In genomic region chr3:19151171-19151570, GRCh38 we compare ENCODE assay signal across 20 cellular contexts. TPM values are rescaled to one million over a fixed set of nuclear protein-coding genes. Genes with fewer than 3 reads are reported as not detected.
DNase-seq lines count a peak whose midpoint lies in the region; ATAC-seq, FAIRE-seq and TF ChIP-seq lines count a peak whose summit lies in the region.
"Had no signal": no experiment of that assay in that cellular context is flagged by ENCODE, and none has a peak within 500 bp of the region (broad histone marks: within the 10 kb centered on the region; RNA-seq: fewer than 3 reads in every experiment).

No MANE protein-coding gene starts in this region.

- peaks cover 3% of the 10 kb centered on the region; the same call in 1 of the 2 replicates for H3K4me1 ChIP-seq in BE2C

- no peak overlapping the region for H3K27ac Mint-ChIP-seq in activated naive CD4-positive, alpha-beta T cell treated with anti-CD3 and anti-CD28 coated beads, Interleukin-2, amount 10 ng/mL, durations not matched to agents 7 days and 5 days
- no peak overlapping the region for H3K27ac Mint-ChIP-seq in stimulated activated effector memory CD8-positive, alpha-beta T cell treated with anti-CD3 and anti-CD28 coated beads, Interleukin-12 subunit alpha, Interleukin-12 subunit beta, amount 100 ng/mL, for 72 hours
- H3K27ac Mint-ChIP-seq: CD14-positive monocyte; CD4-positive, alpha-beta memory T cell; IgD-negative memory B cell had no signal

- DNase-seq in BE2C: no peak
- DNase-seq in LNCaP clone FGC (ENCODE audit: low read depth): peak; percentile 54
- DNase-seq in MV-4-11 (lab: John Stamatoyannopoulos, UW): no peak
- no peak for DNase-seq in activated naive CD4-positive, alpha-beta T cell treated with anti-CD3 and anti-CD28 coated beads, Interleukin-2, amount 10 ng/mL, durations not matched to agents 7 days and 5 days
- DNase-seq in stimulated activated effector memory CD8-positive, alpha-beta T cell treated with anti-CD3 and anti-CD28 coated beads, Interleukin-12 subunit alpha, Interleukin-12 subunit beta, amount 100 ng/mL, for 72 hours (ENCODE audit: low spot score in 2 of 2): no peak
- DNase-seq: AML-193; CD4-positive, alpha-beta memory T cell; DMS153; DMS79; GDM1; GM23248 had no signal

- H3K4me1 Mint-ChIP-seq in activated naive CD4-positive, alpha-beta T cell treated with anti-CD3 and anti-CD28 coated beads, Interleukin-2, amount 10 ng/mL, durations not matched to agents 7 days and 5 days: peaks cover 20% of the 10 kb centered on the region
- H3K4me1 Mint-ChIP-seq in stimulated activated effector memory CD8-positive, alpha-beta T cell treated with anti-CD3 and anti-CD28 coated beads, Interleukin-12 subunit alpha, Interleukin-12 subunit beta, amount 100 ng/mL, for 72 hours: peaks cover 18% of the 10 kb centered on the region

- H3K27me3 Mint-ChIP-seq in activated naive CD4-positive, alpha-beta T cell treated with anti-CD3 and anti-CD28 coated beads, Interleukin-2, amount 10 ng/mL, durations not matched to agents 7 days and 5 days: peaks cover 36% of the 10 kb centered on the region

- H3K36me3 Mint-ChIP-seq in activated naive CD4-positive, alpha-beta T cell treated with anti-CD3 and anti-CD28 coated beads, Interleukin-2, amount 10 ng/mL, durations not matched to agents 7 days and 5 days: no peaks in the 10 kb centered on the region
- H3K36me3 Mint-ChIP-seq in stimulated activated effector memory CD8-positive, alpha-beta T cell treated with anti-CD3 and anti-CD28 coated beads, Interleukin-12 subunit alpha, Interleukin-12 subunit beta, amount 100 ng/mL, for 72 hours: no peaks in the 10 kb centered on the region
- H3K36me3 Mint-ChIP-seq: IgD-negative memory B cell had no signal

- H3K4me3 ChIP-seq in BE2C (ENCODE audit: low read depth, low read length) (peak overlapping the region; percentile 88), LNCaP clone FGC (ENCODE audit: low read depth, low read length) (no peak overlapping the region)
- H3K4me3 ChIP-seq: BLaER1, GM23248, HAP-1 had no signal

- no peaks in the 10 kb centered on the region for H3K9me3 Mint-ChIP-seq in activated naive CD4-positive, alpha-beta T cell treated with anti-CD3 and anti-CD28 coated beads, Interleukin-2, amount 10 ng/mL, durations not matched to agents 7 days and 5 days
- no peaks in the 10 kb centered on the region for H3K9me3 Mint-ChIP-seq in stimulated activated effector memory CD8-positive, alpha-beta T cell treated with anti-CD3 and anti-CD28 coated beads, Interleukin-12 subunit alpha, Interleukin-12 subunit beta, amount 100 ng/mL, for 72 hours
- H3K9me3 Mint-ChIP-seq: IgD-negative memory B cell had no signal

- H3K4me3 Mint-ChIP-seq in activated naive CD4-positive, alpha-beta T cell treated with anti-CD3 and anti-CD28 coated beads, Interleukin-2, amount 10 ng/mL, durations not matched to agents 7 days and 5 days: no peak overlapping the region
- H3K4me3 Mint-ChIP-seq in stimulated activated effector memory CD8-positive, alpha-beta T cell treated with anti-CD3 and anti-CD28 coated beads, Interleukin-12 subunit alpha, Interleukin-12 subunit beta, amount 100 ng/mL, for 72 hours: no peak overlapping the region
- H3K4me3 Mint-ChIP-seq: CD14-positive monocyte; CD4-positive, alpha-beta memory T cell had no signal

- TF ChIP-seq CTCF in BE2C (IDR thresholded peaks at IDR 0.05; ENCODE audit: low read depth, low read length): no peak
- TF ChIP-seq CTCF in LNCaP clone FGC (IDR thresholded peaks at IDR 0.05; ENCODE audit: control insufficient read depth, extremely low read depth, insufficient read depth): no peak

- ATAC-seq in HG02610 (IDR thresholded peaks at IDR 0.05; ENCODE audit: unreplicated experiment): no peak
- no peak for ATAC-seq in stimulated activated effector memory CD8-positive, alpha-beta T cell treated with anti-CD3 and anti-CD28 coated beads, Interleukin-12 subunit alpha, Interleukin-12 subunit beta, amount 100 ng/mL, for 72 hours

- H3K9me3 ChIP-seq in BE2C: no peaks in the 10 kb centered on the region
- H3K9me3 ChIP-seq: BLaER1, HAP-1 had no signal

- peak; percentile 43 for FAIRE-seq in colon (lab: Jason Lieb, UNC)
- FAIRE-seq in islet of Langerhans (lab: Jason Lieb, UNC): peak; percentile 24
- FAIRE-seq: GM12892, GM18507 had no signal

- H3K36me3 ChIP-seq in BE2C: no peaks in the 10 kb centered on the region
- H3K36me3 ChIP-seq: BLaER1, HAP-1 had no signal

- CTCF ChIA-PET in activated naive CD4-positive, alpha-beta T cell treated with anti-CD3 and anti-CD28 coated beads, Interleukin-2, amount 10 ng/mL, durations not matched to agents 7 days and 5 days (lab: Charles Lee): no interaction called here

- H3K27me3 ChIP-seq in BE2C: no peaks in the 10 kb centered on the region

RNA-seq across cellular contexts. Expression of gene KCNH8, which starts 2.9 kb away (rescaled TPM):
- 5.6 TPM for polyA plus RNA-seq in BE2C (2012; ENCODE audit: insufficient read depth, insufficient read length, low read depth)
- polyA plus RNA-seq: CD14-positive monocyte; CD4-positive, alpha-beta memory T cell; GM23248 had no signal
